Comparison of ENCODE assay signal across 23 cellular contexts in the genomic region with DNA sequence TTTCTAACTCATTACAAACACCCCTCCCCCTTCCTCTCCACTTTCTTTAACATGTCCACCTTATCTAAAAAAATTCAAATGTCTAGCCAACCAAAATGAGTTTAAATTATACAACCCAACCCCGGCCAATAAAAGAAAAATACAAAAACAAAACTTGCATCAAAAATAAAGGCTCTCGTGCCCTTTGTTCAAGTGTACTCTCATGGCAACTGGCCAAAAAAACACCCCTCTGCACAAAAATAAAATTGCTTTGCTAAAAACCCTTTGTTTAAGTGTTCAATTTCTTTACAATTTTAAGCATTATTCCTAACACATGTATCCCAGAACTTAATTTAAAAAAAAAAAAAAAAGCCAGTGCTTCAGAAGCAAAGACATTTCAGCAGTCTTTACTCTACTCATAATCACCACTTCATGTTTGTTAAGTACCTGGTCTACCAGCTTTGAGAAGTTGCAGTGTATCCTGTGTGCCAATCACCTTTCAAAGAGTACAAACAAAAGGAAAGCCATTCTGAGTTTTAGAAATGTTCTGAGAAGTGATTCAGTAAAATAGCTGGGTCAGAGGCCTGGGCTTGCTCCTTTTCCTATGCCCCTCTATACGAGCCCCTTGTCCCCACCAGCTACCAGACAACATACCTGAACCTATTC.
"Had no signal": no experiment of that assay in that cellular context is flagged by ENCODE, and none has a peak within 500 bp of the region (broad histone marks: within the 10 kb centered on the region; RNA-seq: fewer than 3 reads in every experiment).

No MANE protein-coding gene starts in this region.

- H3K27ac ChIP-seq: body of pancreas, heart right ventricle, right lobe of liver, skin epidermis, tibial artery, WERI-Rb-1 had no signal

- H3K27me3 ChIP-seq: body of pancreas, heart right ventricle, right lobe of liver, tibial artery had no signal

- ATAC-seq: activated T-cell treated with anti-CD3 and anti-CD28 coated beads, Interleukin-2, amount 50 U/mL, for 4 hours; body of pancreas; heart right ventricle; left cardiac atrium; right lobe of liver; stimulated activated effector memory CD8-positive, alpha-beta T cell treated with anti-CD3 and anti-CD28 coated beads, Interleukin-12 subunit alpha, Interleukin-12 subunit beta, amount 100 ng/mL, for 72 hours; stimulated activated naive CD8-positive, alpha-beta T cell treated with anti-CD3 and anti-CD28 coated beads, Interleukin-15, amount 100 ng/mL, for 72 hours had no signal

- H3K4me1 ChIP-seq: body of pancreas, heart right ventricle, right lobe of liver, tibial artery had no signal

- DNase-seq: activated CD4-positive, alpha-beta T cell treated with anti-CD3 and anti-CD28 coated beads for 1 hour; activated CD4-positive, alpha-beta T cell treated with anti-CD3 and anti-CD28 coated beads, Interleukin-2, amount 50 U/mL, for 4 hours; activated CD8-positive, alpha-beta memory T cell treated with anti-CD3 and anti-CD28 coated beads for 24 hours; activated CD8-positive, alpha-beta memory T cell treated with anti-CD3 and anti-CD28 coated beads, Interleukin-2, amount 50 U/mL, for 4 hours; activated effector memory CD4-positive, alpha-beta T cell treated with anti-CD3 and anti-CD28 coated beads, Interleukin-2, amount 50 U/mL, for 16 hours; activated naive CD4-positive, alpha-beta T cell treated with anti-CD3 and anti-CD28 coated beads, Interleukin-2, amount 10 ng/mL, durations not matched to agents 7 days and 5 days; activated T-cell treated with anti-CD3 and anti-CD28 coated beads, Interleukin-2, amount 50 U/mL, for 4 hours; anterior cingulate cortex; body of pancreas; erythroblast; foreskin fibroblast; heart right ventricle; islet precursor cell; left cardiac atrium; naive B cell; occipital lobe; right lobe of liver; stimulated activated CD4-positive, alpha-beta T cell treated with anti-CD3 and anti-CD28 coated beads, Interleukin-1b, Interleukin-23, amount 100 ng/mL, for 48 hours; stimulated activated naive CD8-positive, alpha-beta T cell treated with anti-CD3 and anti-CD28 coated beads, Interleukin-15, amount 100 ng/mL, for 72 hours; tibial artery; WERI-Rb-1 had no signal

- H3K4me3 ChIP-seq: body of pancreas, heart right ventricle, right lobe of liver, skin epidermis, tibial artery had no signal

- H3K9me3 ChIP-seq: body of pancreas, heart right ventricle, right lobe of liver, tibial artery had no signal
